ENCODE assay signal across 15 cellular contexts in the genomic region with DNA sequence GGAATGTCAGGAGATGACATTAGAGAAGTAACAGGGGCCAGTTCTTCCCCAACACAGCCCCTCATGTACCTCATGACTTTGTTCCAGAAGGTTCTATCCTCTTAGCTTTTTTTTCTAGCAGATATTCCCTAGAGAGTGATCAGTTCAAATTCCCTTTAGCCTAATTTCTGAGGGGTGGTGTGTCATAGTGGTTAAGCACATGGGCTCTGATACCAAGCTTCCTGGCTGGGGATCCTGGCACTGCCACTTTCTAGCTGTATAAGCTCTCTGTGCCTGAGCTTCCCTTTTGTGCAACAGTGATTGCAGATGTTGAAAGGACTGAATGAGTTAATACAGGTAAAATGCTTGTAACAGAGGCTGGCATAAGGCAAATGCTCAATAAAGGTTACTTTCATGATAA.
"Had no signal": no experiment of that assay in that cellular context is flagged by ENCODE, and none has a peak within 500 bp of the region (broad histone marks: within the 10 kb centered on the region; RNA-seq: fewer than 3 reads in every experiment).

No MANE protein-coding gene starts in this region.

- H3K27ac Mint-ChIP-seq: activated CD4-positive, alpha-beta memory T cell treated with anti-CD3 and anti-CD28 coated beads for 36 hours; activated naive CD8-positive, alpha-beta T cell treated with anti-CD3 and anti-CD28 coated beads for 36 hours; natural killer cell; stimulated activated memory B cell treated with anti-CD40 and anti-IgM and Interleukin-4, amounts not matched to agents 10 μg/mL and 1 μg/mL and 100 μg/mL, for 72 hours had no signal

- DNase-seq: activated CD4-positive, alpha-beta memory T cell treated with anti-CD3 and anti-CD28 coated beads for 36 hours; activated CD4-positive, alpha-beta T cell treated with anti-CD3 and anti-CD28 coated beads for 1 hour; activated effector memory CD4-positive, alpha-beta T cell treated with anti-CD3 and anti-CD28 coated beads, Interleukin-2, amount 50 U/mL, for 16 hours; activated naive CD8-positive, alpha-beta T cell treated with anti-CD3 and anti-CD28 coated beads for 36 hours; activated T-cell treated with anti-CD3 and anti-CD28 coated beads, Interleukin-2, amount 50 U/mL, for 4 hours; colonic mucosa; hypothalamus; left cardiac atrium; natural killer cell; right cardiac atrium; substantia nigra; transverse colon had no signal

- H3K4me3 Mint-ChIP-seq: activated CD4-positive, alpha-beta memory T cell treated with anti-CD3 and anti-CD28 coated beads for 36 hours; activated naive CD8-positive, alpha-beta T cell treated with anti-CD3 and anti-CD28 coated beads for 36 hours; activated T-cell treated with anti-CD3 and anti-CD28 coated beads, Interleukin-2, amount 50 U/mL, for 4 hours; natural killer cell; stimulated activated memory B cell treated with anti-CD40 and anti-IgM and Interleukin-4, amounts not matched to agents 10 μg/mL and 1 μg/mL and 100 μg/mL, for 72 hours had no signal

- H3K27me3 ChIP-seq: ascending aorta, colonic mucosa, transverse colon had no signal

- H3K4me1 Mint-ChIP-seq: activated naive CD8-positive, alpha-beta T cell treated with anti-CD3 and anti-CD28 coated beads for 36 hours; stimulated activated memory B cell treated with anti-CD40 and anti-IgM and Interleukin-4, amounts not matched to agents 10 μg/mL and 1 μg/mL and 100 μg/mL, for 72 hours had no signal

- H3K27me3 Mint-ChIP-seq: activated naive CD8-positive, alpha-beta T cell treated with anti-CD3 and anti-CD28 coated beads for 36 hours had no signal

- H3K27ac ChIP-seq: ascending aorta, colonic mucosa, transverse colon had no signal

- H3K4me1 ChIP-seq: ascending aorta, colonic mucosa had no signal

- H3K36me3 Mint-ChIP-seq: activated CD4-positive, alpha-beta memory T cell treated with anti-CD3 and anti-CD28 coated beads for 36 hours; activated naive CD8-positive, alpha-beta T cell treated with anti-CD3 and anti-CD28 coated beads for 36 hours; natural killer cell had no signal

- ATAC-seq: activated T-cell treated with anti-CD3 and anti-CD28 coated beads, Interleukin-2, amount 50 U/mL, for 4 hours; left cardiac atrium; natural killer cell; right cardiac atrium; stimulated activated memory B cell treated with anti-CD40 and anti-IgM and Interleukin-4, amounts not matched to agents 10 μg/mL and 1 μg/mL and 100 μg/mL, for 72 hours had no signal

- H3K36me3 ChIP-seq: ascending aorta, colonic mucosa, transverse colon had no signal

- H3K4me3 ChIP-seq: ascending aorta, colonic mucosa, lung, transverse colon had no signal

- H3K9me3 ChIP-seq: ascending aorta, colonic mucosa, transverse colon had no signal
